Comparison of ENCODE assay signal across 16 cellular contexts in genomic region chr5:1723957-1724821, GRCh38.
DNase-seq lines count a peak whose midpoint lies in the region; ATAC-seq, FAIRE-seq and TF ChIP-seq lines count a peak whose summit lies in the region.
"Had no signal": no experiment of that assay in that cellular context is flagged by ENCODE, and none has a peak within 500 bp of the region (broad histone marks: within the 10 kb centered on the region; RNA-seq: fewer than 3 reads in every experiment).

No MANE protein-coding gene starts in this region.

- no peaks in the 10 kb centered on the region for H3K4me1 ChIP-seq in sigmoid colon
- H3K4me1 ChIP-seq: neural progenitor cell had no signal

- H3K27me3 ChIP-seq in H7 (ENCODE audit: control insufficient read depth, insufficient read depth, low read length) (peaks cover 4% of the 10 kb centered on the region), sigmoid colon (peaks cover 0 to 11% (median 0%) of the 10 kb centered on the region in 3 donors)

- no peak for TF ChIP-seq POLR2A in sigmoid colon (IDR thresholded peaks at IDR 0.05)
- no peak for TF ChIP-seq POLR2A in GM12892 (IDR thresholded peaks at IDR 0.05; ENCODE audit: low read depth, low read length)

- in situ Hi-C loops in GM13977 (cut with MboI; ENCODE audit: low pct_unique_long_range_greater_than_20kb, low sequenced_read_pairs, unreplicated experiment), result no loop called here

- TF ChIP-seq CTCF in sigmoid colon (IDR thresholded peaks at IDR 0.05), result no peak
- TF ChIP-seq CTCF in GM13977 (IDR thresholded peaks at IDR 0.05; ENCODE audit: extremely low read depth, insufficient read depth, missing control alignments), result no peak

- peak; percentile 4 to 14 for DNase-seq in activated T-cell treated with anti-CD3 and anti-CD28 coated beads, Interleukin-2, amount 50 U/mL, for 48 hours
- DNase-seq in activated T-cell treated with anti-CD3 and anti-CD28 coated beads, Interleukin-2, amount 50 U/mL, for 1 hour, result no peak
- DNase-seq in H7 (peak; percentile 28), left lobe of liver (ENCODE audit: low spot score) (peak; percentile 32), sigmoid colon (peak; percentile 32), GM12892 (ENCODE audit: insufficient read length) (no peak), GM13977 (ENCODE audit: low spot score) (no peak)
- DNase-seq: caudate nucleus; COR-L47; MG63; NCI-H187; NCI-H510A; stimulated activated naive CD4-positive, alpha-beta T cell treated with Interleukin-2 at 50 U/mL for 16 hours had no signal

- H3K36me3 ChIP-seq in H7 (replicated peaks; ENCODE audit: control insufficient read depth, insufficient read depth, low read length) (no peaks in the 10 kb centered on the region), sigmoid colon (no peaks in the 10 kb centered on the region)
- H3K36me3 ChIP-seq: MG63, neural progenitor cell had no signal

- H3K27ac ChIP-seq in sigmoid colon, result no peak overlapping the region
- H3K27ac ChIP-seq: neural progenitor cell, skin epidermis had no signal

- ATAC-seq in left lobe of liver, result no peak
- no peak for ATAC-seq in GM18867 (IDR thresholded peaks at IDR 0.05; ENCODE audit: unreplicated experiment)

- TF ChIP-seq EP300 in sigmoid colon (IDR thresholded peaks at IDR 0.05), result no peak

- FAIRE-seq in GM12892 (lab: Jason Lieb, UNC), result no peak

- H3K9me3 ChIP-seq in sigmoid colon, result peaks cover 0 to 4% (median under 1%) of the 10 kb centered on the region in 4 donors

- intact Hi-C loops in sigmoid colon (cut with DNase I), result no loop called here

- peak overlapping the region; percentile 38 for H3K4me3 ChIP-seq in H7 (ENCODE audit: insufficient read depth, low read depth, low read length)
- no peak overlapping the region for H3K4me3 ChIP-seq in sigmoid colon
- H3K4me3 ChIP-seq: MG63 had no signal

- 83 to 88% methylated on average over 21 of the region's 21 CpGs for WGBS in sigmoid colon, 2 donors

Comparison
In these comparisons a context has a peak if more than half of its experiments do, and no peak if none do; other contexts are left out.
1. DNase-seq: peak in activated T-cell treated with anti-CD3 and anti-CD28 coated beads, Interleukin-2, amount 50 U/mL, for 48 hours (2 of 2), H7 (single experiment), left lobe of liver (single experiment) and sigmoid colon (single experiment); none in activated T-cell treated with anti-CD3 and anti-CD28 coated beads, Interleukin-2, amount 50 U/mL, for 1 hour (single experiment), GM12892 (single experiment) and GM13977 (single experiment).